ENCODE assay signal across 8 cellular contexts in genomic region chr6:34791164-34791841, GRCh38. TPM values are rescaled to one million over a fixed set of nuclear protein-coding genes. Genes with fewer than 3 reads are reported as not detected.
DNase-seq lines count a peak whose midpoint lies in the region; ATAC-seq lines count a peak whose summit lies in the region.

No MANE protein-coding gene starts in this region.

- DNase-seq in NCI-H2081 (lab: John Stamatoyannopoulos, UW) (peak; percentile 42 to 63), NCI-H2081 treated with DMSO at 0.1 percent for 48 hours (lab: John Stamatoyannopoulos, UW) (no peak), NCI-H1105 (lab: John Stamatoyannopoulos, UW) (peak; percentile 45), lung microvascular endothelial cell (ENCODE audit: low read depth in 2 of 2) (peak; percentile 36 to 52)
- peak; percentile 83 for DNase-seq in activated CD4-positive, alpha-beta T cell treated with anti-CD3 and anti-CD28 coated beads, Interleukin-2, amount 10 ng/mL, durations not matched to agents 24 days and 14 days
- DNase-seq in stimulated activated CD4-positive, alpha-beta T cell treated with anti-CD3 and anti-CD28 coated beads, TNF-alpha, amount 100 ng/mL, for 48 hours (ENCODE audit: low read depth in 3 of 3), result peak in 2 of 3 donors; percentile 19 to 29

- peak overlapping the region; percentile 93 for H3K27ac Mint-ChIP-seq in activated CD4-positive, alpha-beta T cell treated with anti-CD3 and anti-CD28 coated beads, Interleukin-2, amount 10 ng/mL, durations not matched to agents 24 days and 14 days

- H3K27me3 Mint-ChIP-seq in activated CD4-positive, alpha-beta T cell treated with anti-CD3 and anti-CD28 coated beads, Interleukin-2, amount 10 ng/mL, durations not matched to agents 24 days and 14 days, result no peaks in the 10 kb centered on the region

- peaks cover 4% of the 10 kb centered on the region for H3K4me1 ChIP-seq in ectodermal cell (ENCODE audit: control insufficient read depth, insufficient read depth, low read length)

- no peaks in the 10 kb centered on the region for H3K9me3 Mint-ChIP-seq in activated CD4-positive, alpha-beta T cell treated with anti-CD3 and anti-CD28 coated beads, Interleukin-2, amount 10 ng/mL, durations not matched to agents 24 days and 14 days

- peaks cover 10% of the 10 kb centered on the region for H3K27me3 ChIP-seq in ectodermal cell (ENCODE audit: control insufficient read depth, insufficient read depth, low read length, poor library complexity, severe bottlenecking)

- peaks cover 5% of the 10 kb centered on the region for H3K36me3 Mint-ChIP-seq in activated CD4-positive, alpha-beta T cell treated with anti-CD3 and anti-CD28 coated beads, Interleukin-2, amount 10 ng/mL, durations not matched to agents 24 days and 14 days (ENCODE audit: low read depth)

- peak overlapping the region; percentile 97 for H3K4me3 Mint-ChIP-seq in activated CD4-positive, alpha-beta T cell treated with anti-CD3 and anti-CD28 coated beads, Interleukin-2, amount 10 ng/mL, durations not matched to agents 24 days and 14 days

- H3K4me3 ChIP-seq in ectodermal cell (ENCODE audit: insufficient read depth, low read depth, low read length), result peak overlapping the region; percentile 77

- intact Hi-C loops in activated CD4-positive, alpha-beta T cell treated with anti-CD3 and anti-CD28 coated beads, Interleukin-2, amount 10 ng/mL, durations not matched to agents 24 days and 14 days (cut with micrococcal nuclease), result loop anchor here (2.0 kb wide), 1 partner anchor 97 kb away; the partner anchor contains the start of genes ANKS1A and TAF11

- peak; percentile 39 for ATAC-seq in HG02571 (IDR thresholded peaks at IDR 0.05; ENCODE audit: unreplicated experiment)

- H3K9me3 ChIP-seq in ectodermal cell (ENCODE audit: control insufficient read depth, low read length), result no peaks in the 10 kb centered on the region

- 10% methylated on average over 25 of the region's 25 CpGs for WGBS in ectodermal cell, 2 experiments

- peak overlapping the region; percentile 63 for H3K27ac ChIP-seq in ectodermal cell (ENCODE audit: insufficient read depth, low read depth, low read length, poor library complexity, severe bottlenecking)

- H3K36me3 ChIP-seq in ectodermal cell (ENCODE audit: control insufficient read depth, insufficient read depth, low read length), result no peaks in the 10 kb centered on the region

- H3K4me1 Mint-ChIP-seq in activated CD4-positive, alpha-beta T cell treated with anti-CD3 and anti-CD28 coated beads, Interleukin-2, amount 10 ng/mL, durations not matched to agents 24 days and 14 days, result peaks cover 22% of the 10 kb centered on the region

RNA-seq across cellular contexts. Expression of gene BLTP3A, which starts 0.6 kb away (rescaled TPM):
- 17.0 and 18.3 TPM in 2 replicates for total RNA-seq in activated CD4-positive, alpha-beta T cell treated with anti-CD3 and anti-CD28 coated beads, Interleukin-2, amount 10 ng/mL, durations not matched to agents 24 days and 14 days
- polyA plus RNA-seq in ectodermal cell (2013, experiment 1 of 4), result 12.7 TPM
- 15.6 TPM for polyA plus RNA-seq in ectodermal cell (2013, experiment 2 of 4)
- polyA plus RNA-seq in ectodermal cell (2013, experiment 3 of 4), result 11.1 TPM
- 13.0 TPM for polyA plus RNA-seq in ectodermal cell (2013, experiment 4 of 4)
- total RNA-seq in lung microvascular endothelial cell, result 6.8 and 13.3 TPM in 2 replicates

RNA-seq across cellular contexts. Expression of gene SNRPC, which starts 34.0 kb away (rescaled TPM):
- 185 TPM in 2 replicates for total RNA-seq in activated CD4-positive, alpha-beta T cell treated with anti-CD3 and anti-CD28 coated beads, Interleukin-2, amount 10 ng/mL, durations not matched to agents 24 days and 14 days
- 244 TPM for polyA plus RNA-seq in ectodermal cell (2013, experiment 1 of 4)
- 231 TPM for polyA plus RNA-seq in ectodermal cell (2013, experiment 2 of 4)
- 234 TPM for polyA plus RNA-seq in ectodermal cell (2013, experiment 3 of 4)
- polyA plus RNA-seq in ectodermal cell (2013, experiment 4 of 4), result 248 TPM
- total RNA-seq in lung microvascular endothelial cell, result 57.3 and 59.9 TPM in 2 replicates
